30 cellular contexts compared by ENCODE assay signal in genomic region chr13:42706286-42706685, GRCh38.
"Had no signal": no experiment of that assay in that cellular context is flagged by ENCODE, and none has a peak within 500 bp of the region (broad histone marks: within the 10 kb centered on the region; RNA-seq: fewer than 3 reads in every experiment).

No MANE protein-coding gene starts in this region.

- H3K36me3 Mint-ChIP-seq: activated naive CD8-positive, alpha-beta T cell had no signal

- H3K4me1 ChIP-seq: body of pancreas, colonic mucosa had no signal

- ATAC-seq: activated CD4-positive, CD25-positive, alpha-beta regulatory T cell treated with anti-CD3 and anti-CD28 coated beads, Interleukin-2, amount 50 U/mL, for 24 hours; activated CD8-positive, alpha-beta T cell treated with anti-CD3 and anti-CD28 coated beads for 36 hours; activated T-cell treated with anti-CD3 and anti-CD28 coated beads, Interleukin-2, amount 50 U/mL, for 4 hours; activated T-helper 17 cell treated with anti-CD3 and anti-CD28 coated beads, Interleukin-2, amount 50 U/mL, for 72 hours; body of pancreas; esophagus mucosa; T-helper 17 cell had no signal

- H3K27me3 ChIP-seq: body of pancreas, colonic mucosa had no signal

- H3K4me3 Mint-ChIP-seq: activated B cell treated with CpG ODN at 0.5 μM for 24 hours; activated CD8-positive, alpha-beta T cell treated with anti-CD3 and anti-CD28 coated beads for 36 hours; activated naive CD8-positive, alpha-beta T cell; activated T-cell treated with anti-CD3 and anti-CD28 coated beads, Interleukin-2, amount 50 U/mL, for 4 hours; activated T-helper 17 cell treated with anti-CD3 and anti-CD28 coated beads, Interleukin-2, amount 50 U/mL, for 72 hours; dendritic cell treated with granulocyte-macrophage colony-stimulating factor and Interleukin-4, amounts not matched to agents 40 ng/mL and 50 ng/mL, for 4 days; endodermal cell; T-helper 17 cell; T-helper 2 cell treated with Interferon-gamma antibody and Interleukin-4, amounts not matched to agents 5 μg/mL and 100 μg/mL, for 36 hours had no signal

- H3K4me1 Mint-ChIP-seq: activated B cell treated with CpG ODN at 0.5 μM for 24 hours; activated T-helper 17 cell treated with anti-CD3 and anti-CD28 coated beads, Interleukin-2, amount 50 U/mL, for 72 hours; T-helper 17 cell had no signal

- H3K9me3 Mint-ChIP-seq: activated B cell treated with CpG ODN at 0.5 μM for 24 hours; activated CD8-positive, alpha-beta T cell treated with anti-CD3 and anti-CD28 coated beads for 36 hours; activated T-cell treated with anti-CD3 and anti-CD28 coated beads, Interleukin-2, amount 50 U/mL, for 4 hours; activated T-helper 17 cell treated with anti-CD3 and anti-CD28 coated beads, Interleukin-2, amount 50 U/mL, for 72 hours; dendritic cell treated with granulocyte-macrophage colony-stimulating factor and Interleukin-4, amounts not matched to agents 40 ng/mL and 50 ng/mL, for 4 days; endodermal cell; T-helper 2 cell treated with Interferon-gamma antibody and Interleukin-4, amounts not matched to agents 5 μg/mL and 100 μg/mL, for 36 hours had no signal

- H3K27ac ChIP-seq: body of pancreas, colonic mucosa, dorsolateral prefrontal cortex, WERI-Rb-1 had no signal

- H3K27ac Mint-ChIP-seq: activated B cell treated with CpG ODN at 0.5 μM for 24 hours; activated CD8-positive, alpha-beta T cell treated with anti-CD3 and anti-CD28 coated beads for 36 hours; activated naive CD8-positive, alpha-beta T cell; activated T-helper 17 cell treated with anti-CD3 and anti-CD28 coated beads, Interleukin-2, amount 50 U/mL, for 72 hours; dendritic cell treated with granulocyte-macrophage colony-stimulating factor and Interleukin-4, amounts not matched to agents 40 ng/mL and 50 ng/mL, for 4 days; endodermal cell; T-helper 17 cell; T-helper 2 cell treated with Interferon-gamma antibody and Interleukin-4, amounts not matched to agents 5 μg/mL and 100 μg/mL, for 36 hours had no signal

- H3K36me3 ChIP-seq: colonic mucosa, WERI-Rb-1 had no signal

- DNase-seq: activated B cell treated with CpG ODN at 0.5 μM for 24 hours; activated CD4-positive, alpha-beta T cell treated with anti-CD3 and anti-CD28 coated beads for 48 hours; activated CD4-positive, alpha-beta T cell treated with anti-CD3 and anti-CD28 coated beads, Interleukin-2, amount 50 U/mL, for 1 hour; activated CD4-positive, alpha-beta T cell treated with anti-CD3 and anti-CD28 coated beads, Interleukin-2, amount 50 U/mL, for 48 hours; activated CD8-positive, alpha-beta memory T cell treated with anti-CD3 and anti-CD28 coated beads for 24 hours; activated CD8-positive, alpha-beta T cell treated with anti-CD3 and anti-CD28 coated beads for 36 hours; activated effector memory CD4-positive, alpha-beta T cell treated with Interleukin-2 at 50 U/mL for 16 hours; activated gamma-delta T cell treated with Interleukin-2 at 50 U/mL for 16 hours; activated naive CD4-positive, alpha-beta T cell treated with anti-CD3 and anti-CD28 coated beads, Interleukin-2, amount 50 U/mL, for 16 hours; activated naive CD4-positive, alpha-beta T cell treated with Interleukin-2 at 50 U/mL for 16 hours; activated T-cell treated with anti-CD3 and anti-CD28 coated beads, Interleukin-2, amount 50 U/mL, for 4 hours; amygdala; aorta; body of pancreas; central memory CD4-positive, alpha-beta T cell; cerebellar nuclear complex; colonic mucosa; dorsolateral prefrontal cortex; effector memory CD4-positive, alpha-beta T cell; endodermal cell; T-helper 1 cell; T-helper 17 cell; T1000; WERI-Rb-1 had no signal

- H3K27me3 Mint-ChIP-seq: dendritic cell treated with granulocyte-macrophage colony-stimulating factor and Interleukin-4, amounts not matched to agents 40 ng/mL and 50 ng/mL, for 4 days had no signal

- H3K4me3 ChIP-seq: body of pancreas, colonic mucosa, dorsolateral prefrontal cortex had no signal

- H3K9me3 ChIP-seq: body of pancreas, colonic mucosa had no signal
